25 cellular contexts compared by ENCODE assay signal in genomic region chr3:103056953-103057450, GRCh38.
DNase-seq lines count a peak whose midpoint lies in the region; ATAC-seq and TF ChIP-seq lines count a peak whose summit lies in the region.
"Had no signal": no experiment of that assay in that cellular context is flagged by ENCODE, and none has a peak within 500 bp of the region (broad histone marks: within the 10 kb centered on the region; RNA-seq: fewer than 3 reads in every experiment).

No MANE protein-coding gene starts in this region.

- H3K36me3 ChIP-seq in GM23338 (ENCODE audit: insufficient read depth) = no peaks in the 10 kb centered on the region
- H3K36me3 ChIP-seq: ascending aorta, Peyer's patch, SJSA1, vagina had no signal

- no peak overlapping the region for H3K4me3 ChIP-seq in GM23338
- H3K4me3 ChIP-seq: ascending aorta, mucosa of descending colon, Peyer's patch, SJSA1, vagina had no signal

- H3K4me3 Mint-ChIP-seq in GM23338 = no peak overlapping the region
- no peak overlapping the region for H3K4me3 Mint-ChIP-seq in natural killer cell
- H3K4me3 Mint-ChIP-seq: activated T-helper 17 cell treated with anti-CD3 and anti-CD28 coated beads, Interleukin-2, amount 50 U/mL, for 72 hours; stimulated activated effector memory CD8-positive, alpha-beta T cell treated with anti-CD3 and anti-CD28 coated beads, Interleukin-12 subunit alpha, Interleukin-12 subunit beta, amount 100 ng/mL, for 72 hours; T-helper 1 cell treated with Interleukin-12 subunit alpha and Interleukin-12 subunit beta and Interleukin-4 antibody, amounts not matched to agents 30 μg/mL and 1 μg/mL, for 36 hours had no signal

- H3K36me3 Mint-ChIP-seq in GM23338 (ENCODE audit: low read depth) (no peaks in the 10 kb centered on the region), natural killer cell (no peaks in the 10 kb centered on the region)
- H3K36me3 Mint-ChIP-seq: activated naive CD4-positive, alpha-beta T cell treated with anti-CD3 and anti-CD28 coated beads, Interleukin-2, amount 50 U/mL, for 72 hours; stimulated activated effector memory CD8-positive, alpha-beta T cell treated with anti-CD3 and anti-CD28 coated beads, Interleukin-12 subunit alpha, Interleukin-12 subunit beta, amount 100 ng/mL, for 72 hours had no signal

- intact Hi-C loops in natural killer cell (cut with micrococcal nuclease) = no loop called here

- DNase-seq in GM23338 (ENCODE audit: low spot score) (no peak), NCI-H446 treated with DMSO at 0.1 percent for 48 hours (lab: John Stamatoyannopoulos, UW) (peak; percentile 3), kidney glomerular epithelial cell (lab: John Stamatoyannopoulos, UW) (peak; percentile 27), GM19238 (ENCODE audit: insufficient read length, low spot score) (no peak), HK-2 (ENCODE audit: unreplicated experiment) (no peak), natural killer cell (no peak)
- DNase-seq: activated CD4-positive, alpha-beta T cell treated with anti-CD3 and anti-CD28 coated beads, Interleukin-2, amount 50 U/mL, for 1 hour; AML-193; hypothalamus; mucosa of descending colon; NCI-H1105 treated with DMSO at 0.1 percent for 48 hours; NCI-H2107; NCI-H510A treated with DMSO at 0.1 percent for 48 hours; Peyer's patch; stimulated activated CD4-positive, alpha-beta T cell treated with anti-CD3 and anti-CD28 coated beads, Interleukin-2, amount 100 ng/mL, for 24 hours had no signal

- no peaks in the 10 kb centered on the region for H3F3A ChIP-seq in GM23338 (replicated peaks; ENCODE audit: low read depth)

- no peaks in the 10 kb centered on the region for H3K27me3 ChIP-seq in GM23338 (ENCODE audit: insufficient read depth)
- H3K27me3 ChIP-seq: ascending aorta, Peyer's patch, SJSA1, vagina had no signal

- H3K9me2 ChIP-seq in GM23338 (ENCODE audit: insufficient read depth) = 0 out of 2 replicates have a peak, but pooled peaks cover 14% of the 10 kb centered on the region

- H3K27ac Mint-ChIP-seq in GM23338 (no peak overlapping the region), natural killer cell (no peak overlapping the region)
- H3K27ac Mint-ChIP-seq: activated naive CD4-positive, alpha-beta T cell treated with anti-CD3 and anti-CD28 coated beads, Interleukin-2, amount 50 U/mL, for 72 hours; activated T-helper 17 cell treated with anti-CD3 and anti-CD28 coated beads, Interleukin-2, amount 50 U/mL, for 72 hours; stimulated activated effector memory CD8-positive, alpha-beta T cell treated with anti-CD3 and anti-CD28 coated beads, Interleukin-12 subunit alpha, Interleukin-12 subunit beta, amount 100 ng/mL, for 72 hours; T-helper 1 cell treated with Interleukin-12 subunit alpha and Interleukin-12 subunit beta and Interleukin-4 antibody, amounts not matched to agents 30 μg/mL and 1 μg/mL, for 36 hours had no signal

- no peak overlapping the region for H3K4me2 ChIP-seq in GM23338

- no peaks in the 10 kb centered on the region for H3K79me2 ChIP-seq in GM23338 (replicated peaks; ENCODE audit: insufficient read depth)

- H3K27ac ChIP-seq in GM23338 (ENCODE audit: low read depth) = no peak overlapping the region
- H3K27ac ChIP-seq: ascending aorta, epithelial cell of prostate, SJSA1, vagina, VCaP had no signal

- H3K4me1 ChIP-seq in GM23338 (ENCODE audit: insufficient read depth) = no peaks in the 10 kb centered on the region
- H3K4me1 ChIP-seq: ascending aorta, Peyer's patch, SJSA1, vagina had no signal

- H3K4me1 Mint-ChIP-seq in GM23338 = peaks cover 10% of the 10 kb centered on the region; the same call in 2 of the 3 replicates
- peaks cover 5 to 10% of the 10 kb centered on the region in 2 donors for H3K4me1 Mint-ChIP-seq in natural killer cell
- H3K4me1 Mint-ChIP-seq: activated T-helper 17 cell treated with anti-CD3 and anti-CD28 coated beads, Interleukin-2, amount 50 U/mL, for 72 hours; stimulated activated effector memory CD8-positive, alpha-beta T cell treated with anti-CD3 and anti-CD28 coated beads, Interleukin-12 subunit alpha, Interleukin-12 subunit beta, amount 100 ng/mL, for 72 hours had no signal

- TF ChIP-seq CTCF in GM23338 (conservative IDR thresholded peaks at IDR 0.05; ENCODE audit: low read depth in 2 of 2) (no peak), natural killer cell (IDR thresholded peaks at IDR 0.05) (no peak)

- peaks cover 3% of the 10 kb centered on the region for H3K27me3 Mint-ChIP-seq in GM23338 (ENCODE audit: insufficient read depth, low read depth, poor library complexity)
- peaks cover 0 to 4% of the 10 kb centered on the region in 2 donors for H3K27me3 Mint-ChIP-seq in natural killer cell (ENCODE audit: low read depth in 2 of 2)
- H3K27me3 Mint-ChIP-seq: activated T-helper 17 cell treated with anti-CD3 and anti-CD28 coated beads, Interleukin-2, amount 50 U/mL, for 72 hours had no signal

- no peaks in the 10 kb centered on the region for H3K9me3 Mint-ChIP-seq in GM23338
- H3K9me3 Mint-ChIP-seq in natural killer cell = no peaks in the 10 kb centered on the region
- H3K9me3 Mint-ChIP-seq: activated naive CD4-positive, alpha-beta T cell treated with anti-CD3 and anti-CD28 coated beads, Interleukin-2, amount 50 U/mL, for 72 hours; T-helper 1 cell treated with Interleukin-12 subunit alpha and Interleukin-12 subunit beta and Interleukin-4 antibody, amounts not matched to agents 30 μg/mL and 1 μg/mL, for 36 hours had no signal

- no peaks in the 10 kb centered on the region for H4K20me1 ChIP-seq in GM23338 (replicated peaks; ENCODE audit: insufficient read depth)

- ATAC-seq in GM23338 (no peak), natural killer cell (no peak), HG02759 (IDR thresholded peaks at IDR 0.05; ENCODE audit: unreplicated experiment) (no peak)
- ATAC-seq: activated naive CD4-positive, alpha-beta T cell treated with anti-CD3 and anti-CD28 coated beads, Interleukin-2, amount 50 U/mL, for 72 hours; activated T-helper 17 cell treated with anti-CD3 and anti-CD28 coated beads, Interleukin-2, amount 50 U/mL, for 72 hours; stimulated activated effector memory CD8-positive, alpha-beta T cell treated with anti-CD3 and anti-CD28 coated beads, Interleukin-12 subunit alpha, Interleukin-12 subunit beta, amount 100 ng/mL, for 72 hours had no signal

- peak overlapping the region; percentile 54 for H2AFZ ChIP-seq in GM23338

TF ChIP-seq in GM23338, 12 proteins besides CTCF, POLR2A, EP300 and RAD21:
- no peak for TF ChIP-seq ZNF462 (CRISPR knock-in tag; IDR thresholded peaks at IDR 0.05)
- TF ChIP-seq ZNF114 (CRISPR knock-in tag; IDR thresholded peaks at IDR 0.05) = no peak

Comparison
In these comparisons a context has a peak if more than half of its experiments do, and no peak if none do; other contexts are left out.
1. DNase-seq: peak in NCI-H446 treated with DMSO at 0.1 percent for 48 hours (single experiment) and kidney glomerular epithelial cell (single experiment); none in GM23338 (single experiment), GM19238 (single experiment), HK-2 (single experiment) and natural killer cell (single experiment).